Comparison of ENCODE assay signal across 12 cellular contexts in genomic region chr11:46521947-46522681, GRCh38.
DNase-seq lines count a peak whose midpoint lies in the region; ATAC-seq and TF ChIP-seq lines count a peak whose summit lies in the region.
"Had no signal": no experiment of that assay in that cellular context is flagged by ENCODE, and none has a peak within 500 bp of the region (broad histone marks: within the 10 kb centered on the region; RNA-seq: fewer than 3 reads in every experiment).

No MANE protein-coding gene starts in this region.

- H3K36me3 Mint-ChIP-seq in MCF 10A (ENCODE audit: insufficient read depth, unreplicated experiment) = peaks cover 10% of the 10 kb centered on the region
- H3K36me3 Mint-ChIP-seq in naive thymus-derived CD8-positive, alpha-beta T cell = peaks cover 0 to 19% (median 10%) of the 10 kb centered on the region in 3 donors

- peaks cover 9% of the 10 kb centered on the region for H3F3A ChIP-seq in PC-9 (ENCODE audit: insufficient read depth, low read depth)

- H3K27me3 Mint-ChIP-seq in MCF 10A (ENCODE audit: insufficient read depth, unreplicated experiment) = no peaks in the 10 kb centered on the region
- no peaks in the 10 kb centered on the region for H3K27me3 Mint-ChIP-seq in naive thymus-derived CD8-positive, alpha-beta T cell

- H3K27ac Mint-ChIP-seq in MCF 10A (ENCODE audit: low read depth, unreplicated experiment) = no peak overlapping the region
- no peak overlapping the region for H3K27ac Mint-ChIP-seq in naive thymus-derived CD8-positive, alpha-beta T cell

- 70% methylated on average over 4 of the region's 4 CpGs for WGBS in mammary epithelial cell (ENCODE audit: low coverage, missing lambda C conversion rate)
- 64 to 77% methylated on average over 4 of the region's 4 CpGs for WGBS in esophagus squamous epithelium, 2 donors

- no peak for TF ChIP-seq POLR2A in esophagus squamous epithelium (IDR thresholded peaks at IDR 0.05)

- in situ Hi-C loops in mammary epithelial cell (cut with MboI; ENCODE audit: low sequenced_read_pairs in 2 of 2) = loop anchor here in 1 of 2 donors (10.0 kb wide), 1 partner anchor 277 kb away; no protein-coding TSS in a partner anchor

- no peak overlapping the region for H3K4me2 ChIP-seq in mammary epithelial cell (ENCODE audit: insufficient read depth, low read depth, low read length)
- no peak overlapping the region for H3K4me2 ChIP-seq in PC-9

- H3K9me3 Mint-ChIP-seq in MCF 10A (ENCODE audit: unreplicated experiment) = no peaks in the 10 kb centered on the region
- no peaks in the 10 kb centered on the region for H3K9me3 Mint-ChIP-seq in naive thymus-derived CD8-positive, alpha-beta T cell

- BruUV-seq in mammary epithelial cell (replicated peaks; lab: Mats Ljungman, UMichigan) (no TSS peak), MCF 10A (replicated peaks; lab: Mats Ljungman, UMichigan) (no TSS peak), PC-9 (replicated peaks; lab: Mats Ljungman, UMichigan) (no TSS peak)

- H3K27ac ChIP-seq in mammary epithelial cell (ENCODE audit: insufficient read depth, low read depth, low read length) = no peak overlapping the region
- 0 out of 2 replicates have a peak overlapping the region, but pooled peaks have one; percentile 33 for H3K27ac ChIP-seq in PC-9
- H3K27ac ChIP-seq in subcutaneous abdominal adipose tissue (ENCODE audit: low read depth, low read length) = peak overlapping the region; percentile 37
- H3K27ac ChIP-seq in esophagus squamous epithelium = no peak overlapping the region

- CTCF ChIA-PET in mammary epithelial cell (lab: Charles Lee; ENCODE audit: low non-redundant PET) = no interaction called here
- CTCF ChIA-PET in MCF 10A (lab: Yijun Ruan, JAX) = interaction anchor here (0.6 to 1.5 kb wide), 4 partner anchors 9 to 142 kb away, joined by 3 to 4 read pairs (median 3); no protein-coding TSS in a partner anchor
- CTCF ChIA-PET in PC-9 (lab: Charles Lee) = no interaction called here

- TF ChIP-seq CTCF in mammary epithelial cell (conservative IDR thresholded peaks at IDR 0.05 in 1 of 2, IDR thresholded peaks at IDR 0.05 in 1 of 2; ENCODE audit: extremely low read depth in 1 of 2, insufficient read depth in 1 of 2, low read depth in 1 of 2, low read length in 2 of 2) = peak; percentile 9 to 27
- no peak for TF ChIP-seq CTCF in MCF 10A (IDR thresholded peaks at IDR 0.05; ENCODE audit: unreplicated experiment)
- TF ChIP-seq CTCF in PC-9 (conservative IDR thresholded peaks at IDR 0.05) = peak; percentile 31; the same call in 1 of the 2 replicates
- peak; percentile 25 for TF ChIP-seq CTCF in fibroblast of pulmonary artery (IDR thresholded peaks at IDR 0.05; ENCODE audit: low read length, missing control alignments)
- TF ChIP-seq CTCF in esophagus squamous epithelium (IDR thresholded peaks at IDR 0.05) = no peak

- H3K9me3 ChIP-seq in mammary epithelial cell (replicated peaks; ENCODE audit: insufficient read depth, low read length) (no peaks in the 10 kb centered on the region), PC-9 (ENCODE audit: insufficient read depth, low read depth) (no peaks in the 10 kb centered on the region), subcutaneous abdominal adipose tissue (ENCODE audit: control insufficient read depth in 5 of 5, low read length in 5 of 5) (no peaks in the 10 kb centered on the region), esophagus squamous epithelium (no peaks in the 10 kb centered on the region)

- H3K27me3 ChIP-seq in mammary epithelial cell (ENCODE audit: insufficient read depth, low read length) (no peaks in the 10 kb centered on the region), PC-9 (ENCODE audit: insufficient read depth, low read depth) (no peaks in the 10 kb centered on the region), subcutaneous abdominal adipose tissue (ENCODE audit: control insufficient read depth in 5 of 5, insufficient read depth in 4 of 5, low read length in 5 of 5) (no peaks in the 10 kb centered on the region), esophagus squamous epithelium (no peaks in the 10 kb centered on the region)

- H3K4me1 Mint-ChIP-seq in MCF 10A (ENCODE audit: insufficient read depth, unreplicated experiment) = peaks cover 18% of the 10 kb centered on the region
- H3K4me1 Mint-ChIP-seq in naive thymus-derived CD8-positive, alpha-beta T cell = peaks cover 13 to 39% (median 26%) of the 10 kb centered on the region in 4 donors

- peaks cover 77% of the 10 kb centered on the region for H3K79me2 ChIP-seq in mammary epithelial cell (ENCODE audit: insufficient read depth, low read length)
- H3K79me2 ChIP-seq in PC-9 (ENCODE audit: low read depth) = peaks cover 71% of the 10 kb centered on the region

- no peak for DNase-seq in mammary epithelial cell
- DNase-seq in MCF 10A (ENCODE audit: unreplicated experiment) = no peak
- no peak for DNase-seq in PC-9
- peak; percentile 20 for DNase-seq in fibroblast of pulmonary artery (ENCODE audit: low read depth)
- no peak for DNase-seq in naive thymus-derived CD8-positive, alpha-beta T cell
- no peak for DNase-seq in COLO668 (lab: John Stamatoyannopoulos, UW; ENCODE audit: unreplicated experiment)
- DNase-seq in esophagus squamous epithelium (lab: John Stamatoyannopoulos, UW) = no peak
- DNase-seq: amniotic stem cell; foreskin melanocyte; KG1; NK-92 treated with Interleukin-12 subunit alpha and Interleukin-12 subunit beta, amount 100 ng/mL, for 24 hours had no signal

- no peak overlapping the region for H2AFZ ChIP-seq in mammary epithelial cell (ENCODE audit: low read depth, low read length)
- H2AFZ ChIP-seq in PC-9 = no peak overlapping the region

- intact Hi-C loops in mammary epithelial cell (cut with micrococcal nuclease) (no loop called here), MCF 10A (cut with micrococcal nuclease) (no loop called here), PC-9 (cut with micrococcal nuclease; ENCODE audit: unreplicated experiment) (no loop called here), esophagus squamous epithelium (cut with DNase I) (no loop called here)

- dilution Hi-C loops in mammary epithelial cell (cut with HindIII; ENCODE audit: low sequenced_read_pairs) = no loop called here

- no peak overlapping the region for H3K9ac ChIP-seq in mammary epithelial cell (ENCODE audit: insufficient read depth, low read length)
- H3K9ac ChIP-seq in subcutaneous abdominal adipose tissue (ENCODE audit: low read length in 5 of 5) = peak overlapping the region in 1 of 5 donors; percentile 17

- H3K9me2 ChIP-seq in PC-9 (ENCODE audit: insufficient read depth) = no peaks in the 10 kb centered on the region

- H3K4me3 ChIP-seq in mammary epithelial cell (replicated peaks in 1 of 3; ENCODE audit: insufficient read depth in 1 of 3, low read depth in 2 of 3, low read length in 3 of 3) (no peak overlapping the region), PC-9 (no peak overlapping the region), fibroblast of pulmonary artery (replicated peaks; ENCODE audit: low read depth, low read length) (no peak overlapping the region), subcutaneous abdominal adipose tissue (ENCODE audit: low read depth in 1 of 5, low read length in 5 of 5) (no peak overlapping the region), esophagus squamous epithelium (no peak overlapping the region)

- H3K4me1 ChIP-seq in mammary epithelial cell (ENCODE audit: insufficient read depth, low read length) (peaks cover 17% of the 10 kb centered on the region), PC-9 (replicated peaks; ENCODE audit: insufficient read depth) (peaks cover 16% of the 10 kb centered on the region), subcutaneous abdominal adipose tissue (ENCODE audit: control insufficient read depth in 5 of 5, insufficient read depth in 5 of 5, low read length in 5 of 5) (peaks cover 6 to 30% (median 28%) of the 10 kb centered on the region in 5 donors), esophagus squamous epithelium (peaks cover 0 to 9% (median 0%) of the 10 kb centered on the region in 3 donors)

- peaks cover 3% of the 10 kb centered on the region for H4K20me1 ChIP-seq in mammary epithelial cell (ENCODE audit: insufficient read depth, low read length)
- H4K20me1 ChIP-seq in PC-9 (ENCODE audit: insufficient read depth) = peaks cover 42% of the 10 kb centered on the region

- no peak for ATAC-seq in naive thymus-derived CD8-positive, alpha-beta T cell

- H3K36me3 ChIP-seq in mammary epithelial cell (ENCODE audit: insufficient read depth, low read length) = no peaks in the 10 kb centered on the region
- no peaks in the 10 kb centered on the region for H3K36me3 ChIP-seq in PC-9 (ENCODE audit: low read depth)
- no peaks in the 10 kb centered on the region for H3K36me3 ChIP-seq in subcutaneous abdominal adipose tissue (ENCODE audit: control insufficient read depth in 5 of 5, insufficient read depth in 5 of 5, low read length in 5 of 5)
- H3K36me3 ChIP-seq in esophagus squamous epithelium = no peaks in the 10 kb centered on the region

- POLR2A ChIA-PET in MCF 10A (lab: Yijun Ruan, JAX) = interaction anchor here (0.9 kb wide), 1 partner anchor 11 kb away, joined by 3 read pairs; no protein-coding TSS in a partner anchor
- POLR2A ChIA-PET in PC-9 (lab: Charles Lee; ENCODE audit: unreplicated experiment) = no interaction called here
- POLR2A ChIA-PET in naive thymus-derived CD8-positive, alpha-beta T cell (lab: Charles Lee) = no interaction called here

- H3K4me3 Mint-ChIP-seq in MCF 10A (ENCODE audit: unreplicated experiment) = no peak overlapping the region
- H3K4me3 Mint-ChIP-seq in naive thymus-derived CD8-positive, alpha-beta T cell = no peak overlapping the region

Comparison
In these comparisons a context has a peak if more than half of its experiments do, and no peak if none do; other contexts are left out.
1. CTCF ChIP-seq: peak in mammary epithelial cell (2 of 2), PC-9 (single experiment) and fibroblast of pulmonary artery (single experiment); none in MCF 10A (single experiment) and esophagus squamous epithelium (0 of 6).
2. H3K27ac ChIP-seq: peak in PC-9 (single experiment) and subcutaneous abdominal adipose tissue (single experiment); none in mammary epithelial cell (single experiment) and esophagus squamous epithelium (0 of 4).